In genomic region chr14:102984336-102985102, GRCh38 we compare ENCODE assay signal across 14 cellular contexts.
A peak's percentile ranks its signal among the peaks of the same experiment; 100 is the strongest.
DNase-seq lines count a peak whose midpoint lies in the region; ATAC-seq and TF ChIP-seq lines count a peak whose summit lies in the region.
"Had no signal": no experiment of that assay in that cellular context is flagged by ENCODE, and none has a peak within 500 bp of the region (broad histone marks: within the 10 kb centered on the region; RNA-seq: fewer than 3 reads in every experiment).

No MANE protein-coding gene starts in this region.

- H3K27me3 Mint-ChIP-seq in activated CD4-positive, alpha-beta memory T cell treated with anti-CD3 and anti-CD28 coated beads for 36 hours, result no peaks in the 10 kb centered on the region

- H3K27me3 ChIP-seq in BLaER1 (no peaks in the 10 kb centered on the region), Karpas-422 (ENCODE audit: low read length) (0 out of 2 replicates have a peak, but pooled peaks cover 3% of the 10 kb centered on the region), osteoblast (ENCODE audit: insufficient read depth, low read length) (no peaks in the 10 kb centered on the region)

- no peaks in the 10 kb centered on the region for H4K20me1 ChIP-seq in BLaER1
- H4K20me1 ChIP-seq in Karpas-422 (ENCODE audit: insufficient read depth, low read depth, low read length), result no peaks in the 10 kb centered on the region
- H4K20me1 ChIP-seq in osteoblast (ENCODE audit: insufficient read depth, low read length), result peaks cover 32% of the 10 kb centered on the region

- no peaks in the 10 kb centered on the region for H3K79me2 ChIP-seq in Karpas-422 (ENCODE audit: low read length)
- peaks cover 57% of the 10 kb centered on the region for H3K79me2 ChIP-seq in osteoblast (ENCODE audit: insufficient read depth, low read length)

- peaks cover 15% of the 10 kb centered on the region for H3K36me3 Mint-ChIP-seq in activated CD4-positive, alpha-beta memory T cell treated with anti-CD3 and anti-CD28 coated beads for 36 hours

- POLR2A ChIA-PET in activated CD4-positive, alpha-beta memory T cell treated with anti-CD3 and anti-CD28 coated beads for 36 hours (lab: Charles Lee), result interaction anchor here (0.6 kb wide), 1 partner anchor 126 kb away, joined by 3 read pairs; no protein-coding TSS in a partner anchor

- H3K4me1 Mint-ChIP-seq in activated CD4-positive, alpha-beta memory T cell treated with anti-CD3 and anti-CD28 coated beads for 36 hours (ENCODE audit: low read depth), result no peaks in the 10 kb centered on the region
- H3K4me1 Mint-ChIP-seq: CD4-positive, alpha-beta memory T cell had no signal

- no peak for DNase-seq in Karpas-422
- DNase-seq in osteoblast (ENCODE audit: insufficient read length, low spot score, missing footprints), result peak; percentile 22
- no peak for DNase-seq in activated CD4-positive, alpha-beta memory T cell treated with anti-CD3 and anti-CD28 coated beads for 36 hours
- no peak for DNase-seq in NCI-H2107 (lab: John Stamatoyannopoulos, UW)
- DNase-seq in activated CD4-positive, CD25-positive, alpha-beta regulatory T cell (lab: John Stamatoyannopoulos, UW), result no peak
- DNase-seq: ACHN; CD4-positive, alpha-beta memory T cell; DMS79 had no signal

- H3K9me2 ChIP-seq in Karpas-422 (replicated peaks; ENCODE audit: insufficient read depth, low read length), result no peaks in the 10 kb centered on the region

- no peak for ATAC-seq in GM21717 (IDR thresholded peaks at IDR 0.05; ENCODE audit: unreplicated experiment)
- ATAC-seq: HepG2 had no signal

- peaks cover 26% of the 10 kb centered on the region for H3K9me3 Mint-ChIP-seq in activated CD4-positive, alpha-beta memory T cell treated with anti-CD3 and anti-CD28 coated beads for 36 hours

- H2AFZ ChIP-seq in Karpas-422 (ENCODE audit: low read length), result no peak overlapping the region
- no peak overlapping the region for H2AFZ ChIP-seq in osteoblast (ENCODE audit: low read length)

- H3K4me1 ChIP-seq in BLaER1 (no peaks in the 10 kb centered on the region), Karpas-422 (ENCODE audit: low read length) (peaks cover 28% of the 10 kb centered on the region), osteoblast (ENCODE audit: insufficient read depth, low read length) (peaks cover 16% of the 10 kb centered on the region)
- H3K4me1 ChIP-seq: HAP-1 had no signal

- H3K36me3 ChIP-seq in BLaER1 (peaks cover 49% of the 10 kb centered on the region), Karpas-422 (ENCODE audit: insufficient read depth, low read length) (no peaks in the 10 kb centered on the region), osteoblast (ENCODE audit: insufficient read depth, low read length) (peaks cover 67% of the 10 kb centered on the region)

- intact Hi-C loops in activated CD4-positive, alpha-beta memory T cell treated with anti-CD3 and anti-CD28 coated beads for 36 hours (cut with micrococcal nuclease), result no loop called here

- H3K4me2 ChIP-seq in BLaER1 (peak overlapping the region; percentile 7; the same call in 1 of the 2 replicates), Karpas-422 (ENCODE audit: low read depth, low read length, poor library complexity, severe bottlenecking) (peak overlapping the region; percentile 30), osteoblast (ENCODE audit: insufficient read depth, low read length) (no peak overlapping the region)

- no peak overlapping the region for H3K4me3 ChIP-seq in BLaER1
- no peak overlapping the region for H3K4me3 ChIP-seq in Karpas-422 (ENCODE audit: low read length)
- no peak overlapping the region for H3K4me3 ChIP-seq in osteoblast (ENCODE audit: insufficient read depth, low read length)
- H3K4me3 ChIP-seq: GM12878, HAP-1 had no signal

- TF ChIP-seq CTCF in osteoblast (IDR thresholded peaks at IDR 0.05; ENCODE audit: extremely low read depth, low read depth, low read length), result no peak

- no peak overlapping the region for H3K27ac Mint-ChIP-seq in activated CD4-positive, alpha-beta memory T cell treated with anti-CD3 and anti-CD28 coated beads for 36 hours
- H3K27ac Mint-ChIP-seq: CD4-positive, alpha-beta memory T cell had no signal

- CTCF ChIA-PET in activated CD4-positive, alpha-beta memory T cell treated with anti-CD3 and anti-CD28 coated beads for 36 hours (lab: Charles Lee), result no interaction called here

- H3K27ac ChIP-seq in BLaER1, result no peak overlapping the region
- no peak overlapping the region for H3K27ac ChIP-seq in Karpas-422 (ENCODE audit: low read length)
- H3K27ac ChIP-seq in angular gyrus (ENCODE audit: low read depth, low read length), result peak overlapping the region; percentile 16
- no peak overlapping the region for H3K27ac ChIP-seq in osteoblast (ENCODE audit: low read depth, low read length)

- no peak overlapping the region for H3K4me3 Mint-ChIP-seq in activated CD4-positive, alpha-beta memory T cell treated with anti-CD3 and anti-CD28 coated beads for 36 hours
- H3K4me3 Mint-ChIP-seq: CD4-positive, alpha-beta memory T cell had no signal

- no peak overlapping the region for H3K9ac ChIP-seq in BLaER1
- H3K9ac ChIP-seq in Karpas-422 (ENCODE audit: low read length), result no peak overlapping the region

- H3K9me3 ChIP-seq in BLaER1 (peaks cover 29% of the 10 kb centered on the region), Karpas-422 (ENCODE audit: low read length) (peaks cover 4% of the 10 kb centered on the region; the same call in 1 of the 2 replicates), osteoblast (ENCODE audit: low read depth, low read length) (peaks cover 6% of the 10 kb centered on the region)
- H3K9me3 ChIP-seq: HAP-1 had no signal
